Comparison of ENCODE assay signal across 14 cellular contexts in genomic region chr13:110281736-110282135, GRCh38. TPM values are rescaled to one million over a fixed set of nuclear protein-coding genes. Genes with fewer than 3 reads are reported as not detected.
"Had no signal": no experiment of that assay in that cellular context is flagged by ENCODE, and none has a peak within 500 bp of the region (broad histone marks: within the 10 kb centered on the region; RNA-seq: fewer than 3 reads in every experiment).

No MANE protein-coding gene starts in this region.

- H3K27ac ChIP-seq: foreskin keratinocyte, left lung had no signal

- DNase-seq: activated CD4-positive, alpha-beta T cell treated with anti-CD3 and anti-CD28 coated beads, Interleukin-2, amount 10 ng/mL, durations not matched to agents 7 days and 5 days; activated CD4-positive, CD25-positive, alpha-beta regulatory T cell; activated CD8-positive, alpha-beta memory T cell treated with anti-CD3 and anti-CD28 coated beads for 24 hours; activated naive CD4-positive, alpha-beta T cell treated with Interleukin-2 at 50 U/mL for 16 hours; central memory CD4-positive, alpha-beta T cell; foreskin keratinocyte; islet precursor cell; left lung; nephron progenitor cell; T-helper 2 cell had no signal

- H3K27ac Mint-ChIP-seq: activated CD4-positive, alpha-beta T cell treated with anti-CD3 and anti-CD28 coated beads, Interleukin-2, amount 10 ng/mL, durations not matched to agents 7 days and 5 days; dendritic cell treated with granulocyte-macrophage colony-stimulating factor and Interleukin-4, amounts not matched to agents 40 ng/mL and 50 ng/mL, for 4 days; memory B cell; nephron progenitor cell; stimulated activated effector memory CD8-positive, alpha-beta T cell treated with anti-CD3 and anti-CD28 coated beads, Interleukin-12 subunit alpha, Interleukin-12 subunit beta, amount 100 ng/mL, for 72 hours had no signal

- H3K36me3 Mint-ChIP-seq: memory B cell; stimulated activated effector memory CD8-positive, alpha-beta T cell treated with anti-CD3 and anti-CD28 coated beads, Interleukin-12 subunit alpha, Interleukin-12 subunit beta, amount 100 ng/mL, for 72 hours had no signal

- H3K9me3 ChIP-seq: left lung had no signal

- H3K4me3 ChIP-seq: left lung had no signal

- ATAC-seq: esophagus mucosa; foreskin keratinocyte; left lung; stimulated activated effector memory CD8-positive, alpha-beta T cell treated with anti-CD3 and anti-CD28 coated beads, Interleukin-12 subunit alpha, Interleukin-12 subunit beta, amount 100 ng/mL, for 72 hours had no signal

- H3K4me1 Mint-ChIP-seq: activated CD4-positive, alpha-beta T cell treated with anti-CD3 and anti-CD28 coated beads, Interleukin-2, amount 10 ng/mL, durations not matched to agents 7 days and 5 days; memory B cell; stimulated activated effector memory CD8-positive, alpha-beta T cell treated with anti-CD3 and anti-CD28 coated beads, Interleukin-12 subunit alpha, Interleukin-12 subunit beta, amount 100 ng/mL, for 72 hours had no signal

- H3K27me3 ChIP-seq: foreskin keratinocyte, left lung had no signal

- H3K4me1 ChIP-seq: foreskin keratinocyte had no signal

- H3K9me3 Mint-ChIP-seq: activated CD4-positive, alpha-beta T cell treated with anti-CD3 and anti-CD28 coated beads, Interleukin-2, amount 10 ng/mL, durations not matched to agents 7 days and 5 days; dendritic cell treated with granulocyte-macrophage colony-stimulating factor and Interleukin-4, amounts not matched to agents 40 ng/mL and 50 ng/mL, for 4 days; memory B cell; nephron progenitor cell; stimulated activated effector memory CD8-positive, alpha-beta T cell treated with anti-CD3 and anti-CD28 coated beads, Interleukin-12 subunit alpha, Interleukin-12 subunit beta, amount 100 ng/mL, for 72 hours had no signal

- H3K36me3 ChIP-seq: left lung had no signal

- H3K4me3 Mint-ChIP-seq: activated CD4-positive, alpha-beta T cell treated with anti-CD3 and anti-CD28 coated beads, Interleukin-2, amount 10 ng/mL, durations not matched to agents 7 days and 5 days; dendritic cell treated with granulocyte-macrophage colony-stimulating factor and Interleukin-4, amounts not matched to agents 40 ng/mL and 50 ng/mL, for 4 days; memory B cell; nephron progenitor cell; stimulated activated effector memory CD8-positive, alpha-beta T cell treated with anti-CD3 and anti-CD28 coated beads, Interleukin-12 subunit alpha, Interleukin-12 subunit beta, amount 100 ng/mL, for 72 hours had no signal

RNA-seq across cellular contexts. Expression of gene COL4A2, which starts 25.3 kb away (rescaled TPM):
- total RNA-seq: activated CD4-positive, alpha-beta T cell treated with anti-CD3 and anti-CD28 coated beads, Interleukin-2, amount 10 ng/mL, durations not matched to agents 7 days and 5 days had no signal
